8 cellular contexts compared by ENCODE assay signal in the genomic region with DNA sequence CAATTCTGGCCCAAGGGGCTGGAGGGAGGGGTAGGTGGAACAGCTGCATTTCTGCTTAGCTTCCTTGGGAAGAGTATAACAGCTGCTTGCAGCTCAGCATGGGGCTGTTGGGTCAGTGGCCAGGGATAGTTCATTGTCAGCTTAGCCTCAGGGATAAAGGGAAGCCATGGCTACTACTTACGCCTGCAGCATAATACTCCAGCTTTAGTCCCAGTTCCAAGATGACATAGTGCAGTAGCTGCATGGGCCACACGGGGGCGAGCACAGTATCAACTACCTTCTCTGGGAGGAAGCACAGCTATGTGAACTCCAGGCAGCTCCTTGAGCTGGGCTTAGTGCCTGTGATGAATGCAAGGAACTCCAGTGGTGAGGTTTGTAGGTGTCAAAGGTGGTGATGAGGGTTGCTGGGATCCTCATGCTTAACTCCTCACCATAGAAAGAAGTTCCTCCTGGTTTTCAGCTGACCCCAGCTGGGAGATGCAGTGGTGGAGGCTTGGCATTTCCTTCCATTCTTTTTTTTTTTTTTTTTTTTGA. TPM values are rescaled to one million over a fixed set of nuclear protein-coding genes. Genes with fewer than 3 reads are reported as not detected.
DNase-seq lines count a peak whose midpoint lies in the region; ATAC-seq, FAIRE-seq and TF ChIP-seq lines count a peak whose summit lies in the region.

No MANE protein-coding gene starts in this region.

- no peaks in the 10 kb centered on the region for H3K27me3 ChIP-seq in small intestine (ENCODE audit: control insufficient read depth in 2 of 2, insufficient read depth in 2 of 2, low read length in 2 of 2)

- H3K4me3 Mint-ChIP-seq in T-helper 17 cell: no peak overlapping the region

- H3K9me3 ChIP-seq in T-helper 17 cell (ENCODE audit: control insufficient read depth, low read length, poor library complexity, severe bottlenecking) (peaks cover 8% of the 10 kb centered on the region), small intestine (ENCODE audit: control insufficient read depth, low read depth) (no peaks in the 10 kb centered on the region)

- peak; percentile 100 for ATAC-seq in T-helper 17 cell

- 13 to 20% (median 16%) methylated on average over 3 of the region's 3 CpGs for WGBS in small intestine, 3 donors

- H3K4me1 Mint-ChIP-seq in T-helper 17 cell: peaks cover 4% of the 10 kb centered on the region

- FAIRE-seq in small intestine (lab: Jason Lieb, UNC): no peak

- DNase-seq in H4 (ENCODE audit: low spot score) (peak; percentile 67), Kasumi-1 (lab: John Stamatoyannopoulos, UW) (peak; percentile 84 to 87), T-helper 17 cell (peak; percentile 45 to 66 (median 47)), amniotic stem cell (lab: John Stamatoyannopoulos, UW) (peak; percentile 59), hepatic stellate cell (ENCODE audit: low spot score) (peak; percentile 78), small intestine (peak; percentile 81), cerebellum (ENCODE audit: low spot score) (no peak)

- H3K27me3 Mint-ChIP-seq in T-helper 17 cell: peaks cover 15% of the 10 kb centered on the region

- H3K4me1 ChIP-seq in small intestine (ENCODE audit: control insufficient read depth in 2 of 2, insufficient read depth in 1 of 2, low read depth in 1 of 2, low read length in 1 of 2): no peaks in the 10 kb centered on the region

- no peaks in the 10 kb centered on the region for H3K36me3 Mint-ChIP-seq in T-helper 17 cell (ENCODE audit: low read depth)

- H3K4me3 ChIP-seq in GM12875 (ENCODE audit: low read depth, low read length) (no peak overlapping the region), small intestine (ENCODE audit: low read depth in 1 of 2, low read length in 2 of 2) (no peak overlapping the region)

- H3K27ac ChIP-seq in small intestine (ENCODE audit: low read depth in 1 of 2, low read length in 1 of 2): no peak overlapping the region

- TF ChIP-seq CTCF in GM12875 (IDR thresholded peaks at IDR 0.05; ENCODE audit: borderline replicate concordance, insufficient read depth, low read depth, low read length): peak; percentile 90

- no peaks in the 10 kb centered on the region for H3K36me3 ChIP-seq in small intestine (ENCODE audit: control insufficient read depth in 2 of 2, insufficient read depth in 2 of 2, low read length in 2 of 2)

- H3K27ac Mint-ChIP-seq in T-helper 17 cell: no peak overlapping the region

RNA-seq across cellular contexts. Expression of a gene that starts 35.4 kb away (rescaled TPM):
- 11.7 and 12.6 TPM in 2 replicates for total RNA-seq in H4 (2014; rRNA removed; shearing (Covaris generic))
- total RNA-seq in T-helper 17 cell: 10 to 100 TPM; 59.8 to 62.9 TPM
- 100 to 1,000 TPM in 1 of 3 donors, 10 to 100 TPM in 2; 17.7 to 246 (median 25.4) TPM for polyA plus RNA-seq in small intestine
- total RNA-seq in cerebellum: 123 TPM
